In the genomic region with DNA sequence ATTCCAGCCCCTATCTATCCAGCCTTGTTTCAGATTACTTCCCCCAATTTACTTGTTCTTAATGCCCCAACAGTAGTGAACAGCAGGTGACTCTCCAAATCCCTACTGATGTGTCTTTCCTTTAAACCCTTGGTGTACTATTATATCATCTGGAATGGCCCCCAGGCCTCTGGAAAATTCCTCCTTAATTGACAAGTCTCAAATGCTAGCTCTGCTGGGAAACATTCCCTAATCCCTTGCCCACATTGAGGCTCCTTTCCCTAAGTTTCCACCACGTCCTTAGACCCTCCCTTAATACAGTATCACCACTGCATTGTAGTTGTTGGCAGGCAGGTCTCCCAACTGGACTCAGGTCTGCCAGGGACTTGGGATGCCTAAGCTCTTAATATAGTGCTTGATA, we compare ENCODE assay signal across 17 cellular contexts. TPM values are rescaled to one million over a fixed set of nuclear protein-coding genes. Genes with fewer than 3 reads are reported as not detected.
"Had no signal": no experiment of that assay in that cellular context is flagged by ENCODE, and none has a peak within 500 bp of the region (broad histone marks: within the 10 kb centered on the region; RNA-seq: fewer than 3 reads in every experiment).

No MANE protein-coding gene starts in this region.

- H3K27ac Mint-ChIP-seq: activated CD4-positive, alpha-beta memory T cell treated with anti-CD3 and anti-CD28 coated beads for 36 hours; activated CD4-positive, alpha-beta T cell treated with anti-CD3 and anti-CD28 coated beads for 36 hours; activated CD8-positive, alpha-beta memory T cell treated with anti-CD3 and anti-CD28 coated beads, Interleukin-2, amount 10 ng/mL, durations not matched to agents 7 days and 5 days; activated naive CD4-positive, alpha-beta T cell treated with anti-CD3 and anti-CD28 coated beads for 36 hours; activated naive CD8-positive, alpha-beta T cell treated with anti-CD3 and anti-CD28 coated beads, Interleukin-2, amount 50 U/mL, for 24 hours; activated T-helper 2 cell treated with anti-CD3 and anti-CD28 coated beads, Interferon-gamma antibody, Interleukin-2, Interleukin-4, amounts not matched to agents 10 μg/mL and 5 μg/mL and 100 μg/mL, durations not matched to agents 14 hours and 24 hours and 36 hours had no signal

- ATAC-seq: activated CD4-positive, alpha-beta T cell treated with anti-CD3 and anti-CD28 coated beads for 36 hours; activated CD8-positive, alpha-beta memory T cell treated with anti-CD3 and anti-CD28 coated beads, Interleukin-2, amount 10 ng/mL, durations not matched to agents 7 days and 5 days; activated naive CD8-positive, alpha-beta T cell treated with anti-CD3 and anti-CD28 coated beads, Interleukin-2, amount 50 U/mL, for 24 hours; sciatic nerve; stimulated activated naive CD8-positive, alpha-beta T cell treated with anti-CD3 and anti-CD28 coated beads, Interleukin-15, Interleukin-2, amounts not matched to agents 100 U/mL and 50 U/mL, for 24 hours had no signal

- H3K27me3 ChIP-seq: ascending aorta, ovary, transverse colon had no signal

- DNase-seq: activated CD4-positive, alpha-beta memory T cell treated with anti-CD3 and anti-CD28 coated beads for 36 hours; activated CD4-positive, alpha-beta T cell treated with anti-CD3 and anti-CD28 coated beads for 36 hours; activated CD8-positive, alpha-beta memory T cell treated with anti-CD3 and anti-CD28 coated beads, Interleukin-2, amount 10 ng/mL, durations not matched to agents 7 days and 5 days; activated naive CD4-positive, alpha-beta T cell treated with anti-CD3 and anti-CD28 coated beads for 36 hours; activated naive CD8-positive, alpha-beta T cell treated with anti-CD3 and anti-CD28 coated beads, Interleukin-2, amount 50 U/mL, for 24 hours; activated T-cell treated with anti-CD3 and anti-CD28 coated beads, Interleukin-2, amount 50 U/mL, for 1 hour; erythroblast; ovary; stimulated activated naive CD8-positive, alpha-beta T cell treated with anti-CD3 and anti-CD28 coated beads, Interleukin-15, Interleukin-2, amounts not matched to agents 100 U/mL and 50 U/mL, for 24 hours; transverse colon had no signal

- H3K27ac ChIP-seq: ascending aorta, ovary, transverse colon had no signal

- H3K4me1 Mint-ChIP-seq: activated CD4-positive, alpha-beta T cell treated with anti-CD3 and anti-CD28 coated beads for 36 hours; activated naive CD8-positive, alpha-beta T cell treated with anti-CD3 and anti-CD28 coated beads, Interleukin-2, amount 50 U/mL, for 24 hours had no signal

- H3K36me3 ChIP-seq: ascending aorta, ovary, transverse colon had no signal

- H3K4me3 ChIP-seq: ascending aorta, ovary, transverse colon had no signal

- H3K9me3 ChIP-seq: ascending aorta, ovary, transverse colon had no signal

- H3K9me3 Mint-ChIP-seq: activated CD4-positive, alpha-beta memory T cell treated with anti-CD3 and anti-CD28 coated beads for 36 hours; activated naive CD4-positive, alpha-beta T cell treated with anti-CD3 and anti-CD28 coated beads for 36 hours; activated naive CD8-positive, alpha-beta T cell treated with anti-CD3 and anti-CD28 coated beads, Interleukin-2, amount 50 U/mL, for 24 hours; activated T-helper 2 cell treated with anti-CD3 and anti-CD28 coated beads, Interferon-gamma antibody, Interleukin-2, Interleukin-4, amounts not matched to agents 10 μg/mL and 5 μg/mL and 100 μg/mL, durations not matched to agents 14 hours and 24 hours and 36 hours; neural crest cell had no signal

- H3K4me3 Mint-ChIP-seq: activated CD4-positive, alpha-beta memory T cell treated with anti-CD3 and anti-CD28 coated beads for 36 hours; activated CD4-positive, alpha-beta T cell treated with anti-CD3 and anti-CD28 coated beads for 36 hours; activated CD8-positive, alpha-beta memory T cell treated with anti-CD3 and anti-CD28 coated beads, Interleukin-2, amount 10 ng/mL, durations not matched to agents 7 days and 5 days; activated naive CD4-positive, alpha-beta T cell treated with anti-CD3 and anti-CD28 coated beads for 36 hours; activated naive CD8-positive, alpha-beta T cell treated with anti-CD3 and anti-CD28 coated beads, Interleukin-2, amount 50 U/mL, for 24 hours; neural crest cell had no signal

- H3K36me3 Mint-ChIP-seq: activated CD4-positive, alpha-beta memory T cell treated with anti-CD3 and anti-CD28 coated beads for 36 hours; activated CD8-positive, alpha-beta memory T cell treated with anti-CD3 and anti-CD28 coated beads, Interleukin-2, amount 10 ng/mL, durations not matched to agents 7 days and 5 days had no signal

- H3K4me1 ChIP-seq: ascending aorta, transverse colon had no signal

- H3K27me3 Mint-ChIP-seq: activated CD4-positive, alpha-beta T cell treated with anti-CD3 and anti-CD28 coated beads for 36 hours had no signal

RNA-seq across cellular contexts. Expression of gene MYO3B, which starts 41.0 kb away (rescaled TPM):
- total RNA-seq: ascending aorta, chondrocyte, dermis microvascular lymphatic vessel endothelial cell, lung microvascular endothelial cell, neural crest cell had no signal
